In genomic region chr2:176470713-176471112, GRCh38 we compare ENCODE assay signal across 27 cellular contexts.
"Had no signal": no experiment of that assay in that cellular context is flagged by ENCODE, and none has a peak within 500 bp of the region (broad histone marks: within the 10 kb centered on the region; RNA-seq: fewer than 3 reads in every experiment).

No MANE protein-coding gene starts in this region.

- H3K4me1 Mint-ChIP-seq: neural crest cell had no signal

- H3K36me3 Mint-ChIP-seq: immature natural killer cell had no signal

- H3K27ac Mint-ChIP-seq: immature natural killer cell; naive thymus-derived CD8-positive, alpha-beta T cell had no signal

- DNase-seq: hypothalamus; immature natural killer cell; kidney; left colon; left lung; lower lobe of right lung; mammary epithelial cell; mesenchymal stem cell; naive thymus-derived CD8-positive, alpha-beta T cell; nucleus accumbens; pancreas; posterior cingulate gyrus; retina; right cardiac atrium; stimulated activated CD4-positive, alpha-beta T cell treated with anti-CD3 and anti-CD28 coated beads, Interleukin-12 subunit alpha, Interleukin-12 subunit beta, amount 100 ng/mL, for 4 hours; stimulated activated CD4-positive, alpha-beta T cell treated with anti-CD3 and anti-CD28 coated beads, Interleukin-15, amount 100 ng/mL, for 24 hours; stimulated activated CD4-positive, alpha-beta T cell treated with anti-CD3 and anti-CD28 coated beads, Interleukin-2, amount 100 ng/mL, for 24 hours; stimulated activated CD4-positive, alpha-beta T cell treated with anti-CD3 and anti-CD28 coated beads, Interleukin-4, amount 100 ng/mL, for 1 hour; stimulated activated naive CD4-positive, alpha-beta T cell; stomach; testis; thyroid gland; transverse colon; upper lobe of left lung had no signal

- ATAC-seq: left colon; left lung; lower lobe of right lung; naive thymus-derived CD8-positive, alpha-beta T cell; pancreas; right cardiac atrium; sciatic nerve had no signal

- H3K9me3 Mint-ChIP-seq: nephron, neural crest cell had no signal

- H3K4me3 Mint-ChIP-seq: immature natural killer cell; naive thymus-derived CD8-positive, alpha-beta T cell; nephron; neural crest cell had no signal
